ENCODE assay signal across 8 cellular contexts in the genomic region with DNA sequence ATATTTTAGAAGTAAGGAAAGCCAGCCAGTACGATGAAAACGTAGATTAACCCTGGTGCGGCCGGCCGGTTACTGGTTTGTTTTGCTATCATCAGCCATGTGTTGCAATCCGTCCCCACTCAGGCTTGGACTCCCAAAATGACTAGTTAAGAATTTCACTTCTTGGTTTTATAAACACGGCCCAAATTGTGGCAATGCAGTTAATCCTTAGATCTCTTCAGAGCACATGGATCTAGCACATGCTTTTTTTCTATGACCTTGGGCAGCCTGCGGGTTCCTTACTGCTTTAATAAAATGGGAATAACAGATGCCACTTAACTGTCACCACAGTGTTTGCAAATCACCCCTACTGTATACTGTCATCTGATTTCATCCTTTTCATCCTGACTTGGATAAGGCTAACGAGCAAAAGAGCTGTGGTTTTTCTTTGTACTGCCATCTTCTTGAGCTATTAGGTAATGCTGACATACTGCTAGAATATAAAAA. TPM values are rescaled to one million over a fixed set of nuclear protein-coding genes. Genes with fewer than 3 reads are reported as not detected.
DNase-seq lines count a peak whose midpoint lies in the region; ATAC-seq and TF ChIP-seq lines count a peak whose summit lies in the region.

No MANE protein-coding gene starts in this region.

- H3K79me2 ChIP-seq in PC-3 (ENCODE audit: low read length) = peaks cover 64% of the 10 kb centered on the region

- ATAC-seq in PC-3 = peak; percentile 22; the same call in 1 of the 2 replicates
- ATAC-seq in upper lobe of right lung = no peak
- ATAC-seq in HG03354 (IDR thresholded peaks at IDR 0.05; ENCODE audit: poor library complexity, severe bottlenecking, unreplicated experiment) = no peak

- 19 to 29% methylated on average over 8 of the region's 9 CpGs for WGBS in mesodermal cell (ENCODE audit: insufficient coverage in 2 of 2), 2 experiments

- POLR2A ChIA-PET in PC-3 (lab: Charles Lee; ENCODE audit: unreplicated experiment) = interaction anchor here (0.6 kb wide), 1 partner anchor 114 kb away, joined by 3 read pairs; no protein-coding TSS in a partner anchor

- H3K4me3 ChIP-seq in PC-3 (ENCODE audit: low read length) (peak overlapping the region; percentile 96), colonic mucosa (peak overlapping the region; percentile 84), mesodermal cell (ENCODE audit: extremely low read depth, insufficient read depth, low read length, poor library complexity, severe bottlenecking) (peak overlapping the region; percentile 83), upper lobe of right lung (peak overlapping the region; percentile 82)

- H2AFZ ChIP-seq in PC-3 (ENCODE audit: low read length) = no peak overlapping the region

- H3K27ac ChIP-seq in PC-3 (ENCODE audit: low read length) (0 out of 2 replicates have a peak overlapping the region, but pooled peaks have one; percentile 35), colonic mucosa (peak overlapping the region; percentile 99), mesodermal cell (ENCODE audit: low read depth, low read length, severe bottlenecking) (no peak overlapping the region), upper lobe of right lung (peak overlapping the region; percentile 95)

- CTCF ChIA-PET in PC-3 (lab: Charles Lee) = interaction anchor here (0.7 to 0.9 kb wide), 2 partner anchors 33 to 95 kb away, joined by 3 read pairs; no protein-coding TSS in a partner anchor

- TF ChIP-seq CTCF in GM13977 (IDR thresholded peaks at IDR 0.05; ENCODE audit: extremely low read depth, insufficient read depth, missing control alignments) (no peak), PC-3 (conservative IDR thresholded peaks at IDR 0.05; ENCODE audit: low read depth, low read length) (peak; percentile 26; the same call in 1 of the 2 replicates), colonic mucosa (IDR thresholded peaks at IDR 0.05) (no peak), upper lobe of right lung (IDR thresholded peaks at IDR 0.05) (no peak)

- DNase-seq in AG08395 (ENCODE audit: low spot score) (peak; percentile 10), GM13977 (ENCODE audit: low spot score) (peak; percentile 59), PC-3 (peak; percentile 29), colonic mucosa (peak; percentile 33), upper lobe of right lung (no peak), 8988T (no peak)

- no peaks in the 10 kb centered on the region for H3K9me2 ChIP-seq in PC-3 (replicated peaks; ENCODE audit: low read length)

- H3K27me3 ChIP-seq in PC-3 (ENCODE audit: low read length) = no peaks in the 10 kb centered on the region
- H3K27me3 ChIP-seq in colonic mucosa = no peaks in the 10 kb centered on the region
- H3K27me3 ChIP-seq in upper lobe of right lung = no peaks in the 10 kb centered on the region

- H4K20me1 ChIP-seq in PC-3 (ENCODE audit: low read length) = no peaks in the 10 kb centered on the region

- H3K4me2 ChIP-seq in PC-3 (ENCODE audit: low read length) = peak overlapping the region; percentile 91

- H3F3A ChIP-seq in PC-3 (ENCODE audit: low read length, unreplicated experiment) = no peaks in the 10 kb centered on the region

- H3K36me3 ChIP-seq in PC-3 (ENCODE audit: low read depth, low read length) (no peaks in the 10 kb centered on the region; the same call in 1 of the 2 replicates), colonic mucosa (no peaks in the 10 kb centered on the region), mesodermal cell (ENCODE audit: control insufficient read depth, insufficient read depth, low read length) (no peaks in the 10 kb centered on the region), upper lobe of right lung (no peaks in the 10 kb centered on the region)

- in situ Hi-C loops in GM13977 (cut with MboI; ENCODE audit: low pct_unique_long_range_greater_than_20kb, low sequenced_read_pairs, unreplicated experiment) = no loop called here

- H3K9me3 ChIP-seq in PC-3 (ENCODE audit: low read length) (no peaks in the 10 kb centered on the region), colonic mucosa (no peaks in the 10 kb centered on the region), mesodermal cell (ENCODE audit: control insufficient read depth, low read length) (no peaks in the 10 kb centered on the region), upper lobe of right lung (no peaks in the 10 kb centered on the region)

- BruUV-seq in PC-3 (replicated peaks; lab: Mats Ljungman, UMichigan) = no TSS peak

- H3K4me1 ChIP-seq in PC-3 (ENCODE audit: insufficient read depth, low read length) (peaks cover 19% of the 10 kb centered on the region), colonic mucosa (peaks cover 7% of the 10 kb centered on the region), mesodermal cell (ENCODE audit: control insufficient read depth, insufficient read depth, low read length, poor library complexity, severe bottlenecking) (no peaks in the 10 kb centered on the region), upper lobe of right lung (peaks cover 22% of the 10 kb centered on the region)

- intact Hi-C loops in PC-3 (cut with micrococcal nuclease) = loop anchor here (1.0 to 2.0 kb wide), 2 partner anchors 10 to 95 kb away; no protein-coding TSS in a partner anchor
- intact Hi-C loops in colonic mucosa (cut with DNase I) = no loop called here
- intact Hi-C loops in upper lobe of right lung (cut with DNase I) = no loop called here

- peak overlapping the region; percentile 92 for H3K9ac ChIP-seq in PC-3 (ENCODE audit: low read length)
- H3K9ac ChIP-seq in colonic mucosa (ENCODE audit: low read depth in 2 of 2, low read length in 2 of 2) = peak overlapping the region; percentile 93 to 97

RNA-seq across cellular contexts. Expression of gene NDFIP1, which starts 1.5 kb away (rescaled TPM):
- total RNA-seq in PC-3 (2014; rRNA removed) (33.5 and 38.2 TPM in 2 replicates), colonic mucosa (10 to 100 TPM; 37.1 to 56.9 TPM), upper lobe of right lung (68.1 TPM)
- polyA plus RNA-seq in mesodermal cell (2013, experiment 1 of 2) = 46.7 TPM
- 49.4 TPM for polyA plus RNA-seq in mesodermal cell (2013, experiment 2 of 2)

Comparison
In these comparisons a context has a peak if more than half of its experiments do, and no peak if none do; other contexts are left out.
1. DNase-seq: peak in AG08395 (single experiment), GM13977 (single experiment), PC-3 (single experiment) and colonic mucosa (single experiment); none in upper lobe of right lung (single experiment) and 8988T (single experiment).
2. Peak in every context shown above with its lines, with median percentiles within 50 percentile points of each other: H3K4me3 ChIP-seq.